23 cellular contexts compared by ENCODE assay signal in genomic region chr2:38512211-38512610, GRCh38.
"Had no signal": no experiment of that assay in that cellular context is flagged by ENCODE, and none has a peak within 500 bp of the region (broad histone marks: within the 10 kb centered on the region; RNA-seq: fewer than 3 reads in every experiment).

No MANE protein-coding gene starts in this region.

- H3K9me3 ChIP-seq: left ventricle myocardium inferior, prostate gland, right atrium auricular region, testis, upper lobe of left lung had no signal

- H3K27ac Mint-ChIP-seq: activated naive CD4-positive, alpha-beta T cell treated with anti-CD3 and anti-CD28 coated beads for 36 hours; immature natural killer cell; memory B cell; stimulated activated naive CD8-positive, alpha-beta T cell treated with anti-CD3 and anti-CD28 coated beads, Interleukin-15, Interleukin-2, amounts not matched to agents 100 ng/mL and 50 ng/mL, for 24 hours; T-cell had no signal

- H3K27me3 ChIP-seq: brain microvascular endothelial cell, right atrium auricular region, testis, upper lobe of left lung had no signal

- DNase-seq: activated CD4-positive, alpha-beta T cell treated with anti-CD3 and anti-CD28 coated beads, Interleukin-2, amount 50 U/mL, for 1 hour; activated CD8-positive, alpha-beta memory T cell treated with anti-CD3 and anti-CD28 coated beads, Interleukin-2, amount 50 U/mL, for 4 hours; activated naive CD4-positive, alpha-beta T cell treated with anti-CD3 and anti-CD28 coated beads for 36 hours; activated T-cell treated with anti-CD3 and anti-CD28 coated beads, Interleukin-2, amount 50 U/mL, for 4 hours; brain microvascular endothelial cell; central memory CD4-positive, alpha-beta T cell; erythroblast; immature natural killer cell; kidney glomerular epithelial cell; left ventricle myocardium inferior; naive B cell; stimulated activated CD4-positive, alpha-beta T cell treated with anti-CD3 and anti-CD28 coated beads, Interleukin-15, amount 100 ng/mL, for 24 hours; stimulated activated CD4-positive, alpha-beta T cell treated with anti-CD3 and anti-CD28 coated beads, Interleukin-2, amount 100 ng/mL, for 48 hours; T-cell; T-helper 9 cell; testis; upper lobe of left lung had no signal

- H3K27ac ChIP-seq: brain microvascular endothelial cell, left ventricle myocardium inferior, prostate gland, right atrium auricular region, skin epidermis, testis, upper lobe of left lung had no signal

- H3K4me3 Mint-ChIP-seq: activated naive CD4-positive, alpha-beta T cell treated with anti-CD3 and anti-CD28 coated beads for 36 hours; activated T-cell treated with anti-CD3 and anti-CD28 coated beads, Interleukin-2, amount 50 U/mL, for 4 hours; immature natural killer cell; memory B cell; naive B cell; neural crest cell; stimulated activated naive CD8-positive, alpha-beta T cell treated with anti-CD3 and anti-CD28 coated beads, Interleukin-15, Interleukin-2, amounts not matched to agents 100 ng/mL and 50 ng/mL, for 24 hours; T-cell had no signal

- H3K4me1 Mint-ChIP-seq: immature natural killer cell had no signal

- H3K36me3 ChIP-seq: brain microvascular endothelial cell, left ventricle myocardium inferior, prostate gland, right atrium auricular region, upper lobe of left lung had no signal

- H3K9me3 Mint-ChIP-seq: activated naive CD4-positive, alpha-beta T cell treated with anti-CD3 and anti-CD28 coated beads for 36 hours; activated T-cell treated with anti-CD3 and anti-CD28 coated beads, Interleukin-2, amount 50 U/mL, for 4 hours; immature natural killer cell; memory B cell; neural crest cell; stimulated activated naive CD8-positive, alpha-beta T cell treated with anti-CD3 and anti-CD28 coated beads, Interleukin-15, Interleukin-2, amounts not matched to agents 100 ng/mL and 50 ng/mL, for 24 hours; T-cell had no signal

- H3K36me3 Mint-ChIP-seq: immature natural killer cell, memory B cell, naive B cell, T-cell had no signal

- H3K4me3 ChIP-seq: left ventricle myocardium inferior, prostate gland, right atrium auricular region, skin epidermis, testis, upper lobe of left lung had no signal

- ATAC-seq: activated T-cell treated with anti-CD3 and anti-CD28 coated beads, Interleukin-2, amount 50 U/mL, for 4 hours; T-cell had no signal

- H3K4me1 ChIP-seq: prostate gland had no signal
